ENCODE assay signal across 25 cellular contexts in the genomic region with DNA sequence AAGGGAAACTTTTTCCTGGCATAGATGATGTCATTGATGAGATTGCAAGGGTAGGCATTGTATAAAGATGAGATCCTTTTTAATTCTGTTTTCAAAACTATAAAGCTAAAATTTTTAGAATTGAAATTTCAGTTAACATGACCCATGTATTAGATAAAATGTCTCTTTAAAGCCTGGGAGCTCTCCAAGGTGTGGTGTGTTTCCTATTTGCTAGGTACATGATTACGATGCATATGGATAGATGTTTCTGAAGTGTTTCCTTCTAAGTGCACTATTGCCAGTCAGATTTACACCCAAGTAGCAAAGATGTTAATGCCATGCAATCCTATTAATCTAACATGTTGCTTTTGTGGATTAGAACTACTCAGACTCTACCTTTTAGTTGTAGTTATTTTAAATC.
"Had no signal": no experiment of that assay in that cellular context is flagged by ENCODE, and none has a peak within 500 bp of the region (broad histone marks: within the 10 kb centered on the region; RNA-seq: fewer than 3 reads in every experiment).

No MANE protein-coding gene starts in this region.

- H3K36me3 ChIP-seq: esophagus squamous epithelium, heart right ventricle, lower lobe of right lung, prostate gland, right atrium auricular region, sigmoid colon, stomach, thyroid gland, vagina had no signal

- FAIRE-seq: endometrium, keratinocyte had no signal

- H3K4me1 Mint-ChIP-seq: naive thymus-derived CD8-positive, alpha-beta T cell; stimulated activated effector memory CD8-positive, alpha-beta T cell treated with anti-CD3 and anti-CD28 coated beads, Interleukin-12 subunit alpha, Interleukin-12 subunit beta, amount 100 ng/mL, for 72 hours had no signal

- ATAC-seq: effector memory CD8-positive, alpha-beta T cell; heart right ventricle; left ventricle myocardium superior; lower lobe of right lung; naive thymus-derived CD8-positive, alpha-beta T cell; stimulated activated effector memory CD8-positive, alpha-beta T cell treated with anti-CD3 and anti-CD28 coated beads, Interleukin-12 subunit alpha, Interleukin-12 subunit beta, amount 100 ng/mL, for 72 hours had no signal

- H3K27ac ChIP-seq: esophagus squamous epithelium, heart right ventricle, lower lobe of right lung, prostate gland, right atrium auricular region, stomach, thyroid gland, vagina had no signal

- H3K36me3 Mint-ChIP-seq: naive thymus-derived CD8-positive, alpha-beta T cell; stimulated activated effector memory CD8-positive, alpha-beta T cell treated with anti-CD3 and anti-CD28 coated beads, Interleukin-12 subunit alpha, Interleukin-12 subunit beta, amount 100 ng/mL, for 72 hours had no signal

- H3K27ac Mint-ChIP-seq: effector memory CD8-positive, alpha-beta T cell; naive thymus-derived CD8-positive, alpha-beta T cell; nephron progenitor cell; stimulated activated effector memory CD8-positive, alpha-beta T cell treated with anti-CD3 and anti-CD28 coated beads, Interleukin-12 subunit alpha, Interleukin-12 subunit beta, amount 100 ng/mL, for 72 hours had no signal

- H3K4me1 ChIP-seq: esophagus squamous epithelium, heart right ventricle, lower lobe of right lung, prostate gland, right atrium auricular region, stomach, thyroid gland, vagina had no signal

- H3K27me3 Mint-ChIP-seq: effector memory CD8-positive, alpha-beta T cell; naive thymus-derived CD8-positive, alpha-beta T cell had no signal

- H3K27me3 ChIP-seq: esophagus squamous epithelium, heart right ventricle, right atrium auricular region, sigmoid colon, stomach, thyroid gland, vagina had no signal

- H3K9me3 Mint-ChIP-seq: nephron progenitor cell had no signal

- H3K4me3 Mint-ChIP-seq: effector memory CD8-positive, alpha-beta T cell; naive thymus-derived CD8-positive, alpha-beta T cell; nephron progenitor cell; stimulated activated effector memory CD8-positive, alpha-beta T cell treated with anti-CD3 and anti-CD28 coated beads, Interleukin-12 subunit alpha, Interleukin-12 subunit beta, amount 100 ng/mL, for 72 hours had no signal

- H3K4me3 ChIP-seq: esophagus squamous epithelium, heart right ventricle, lower lobe of right lung, prostate gland, right atrium auricular region, sigmoid colon, stomach, thyroid gland, vagina had no signal

- DNase-seq: effector memory CD8-positive, alpha-beta T cell; erythroblast; esophagus squamous epithelium; foreskin melanocyte; glutamatergic neuron; heart right ventricle; hypothalamus; left ventricle myocardium superior; lower lobe of right lung; naive thymus-derived CD8-positive, alpha-beta T cell; nephron progenitor cell; nucleus accumbens; sigmoid colon; stimulated activated CD4-positive, alpha-beta T cell treated with anti-CD3 and anti-CD28 coated beads, Interleukin-2, amount 100 ng/mL, for 24 hours; stimulated activated CD4-positive, alpha-beta T cell treated with anti-CD3 and anti-CD28 coated beads, Interleukin-4, amount 100 ng/mL, for 24 hours; stimulated activated naive CD4-positive, alpha-beta T cell treated with Interleukin-2 at 50 U/mL for 16 hours; stomach; thyroid gland; trophoblast cell had no signal
